Comparison of ENCODE assay signal across 27 cellular contexts in genomic region chr6:119636060-119636459, GRCh38.
"Had no signal": no experiment of that assay in that cellular context is flagged by ENCODE, and none has a peak within 500 bp of the region (broad histone marks: within the 10 kb centered on the region; RNA-seq: fewer than 3 reads in every experiment).

No MANE protein-coding gene starts in this region.

- FAIRE-seq: islet of Langerhans, keratinocyte had no signal

- H3K27me3 ChIP-seq: colonic mucosa, esophagus squamous epithelium, gastrocnemius medialis, heart right ventricle, left lung had no signal

- H3K4me3 ChIP-seq: colonic mucosa, esophagus squamous epithelium, gastrocnemius medialis, heart right ventricle, left lung, lower lobe of right lung, mucosa of descending colon had no signal

- DNase-seq: colonic mucosa; cortex of kidney; effector CD8-positive, alpha-beta T cell; effector memory CD8-positive, alpha-beta T cell; endodermal cell; erythroblast; esophagus squamous epithelium; foreskin fibroblast; foreskin melanocyte; gastrocnemius medialis; glutamatergic neuron; head of caudate nucleus; heart right ventricle; hippocampal formation; left cardiac atrium; left lung; left ventricle myocardium superior; lower lobe of right lung; mesenchymal stem cell; mucosa of descending colon; naive B cell had no signal

- H3K27me3 Mint-ChIP-seq: dendritic cell treated with granulocyte-macrophage colony-stimulating factor and Interleukin-4, amounts not matched to agents 40 ng/mL and 50 ng/mL, for 4 days; effector memory CD8-positive, alpha-beta T cell; naive B cell had no signal

- H3K36me3 Mint-ChIP-seq: naive B cell had no signal

- H3K9me3 Mint-ChIP-seq: endodermal cell had no signal

- H3K4me1 ChIP-seq: colonic mucosa, esophagus squamous epithelium, gastrocnemius medialis, heart right ventricle, left lung, lower lobe of right lung had no signal

- H3K36me3 ChIP-seq: colonic mucosa, esophagus squamous epithelium, gastrocnemius medialis, heart right ventricle, left lung, lower lobe of right lung had no signal

- ATAC-seq: effector memory CD8-positive, alpha-beta T cell; esophagus mucosa; gastrocnemius medialis; heart right ventricle; left cardiac atrium; left lung; left ventricle myocardium superior; lower lobe of right lung; mucosa of descending colon had no signal

- H3K27ac ChIP-seq: colonic mucosa, epithelial cell of prostate, esophagus squamous epithelium, gastrocnemius medialis, heart right ventricle, left lung, lower lobe of right lung had no signal

- H3K27ac Mint-ChIP-seq: dendritic cell treated with granulocyte-macrophage colony-stimulating factor and Interleukin-4, amounts not matched to agents 40 ng/mL and 50 ng/mL, for 4 days; effector memory CD8-positive, alpha-beta T cell; endodermal cell; mesothelial cell of epicardium; naive B cell had no signal

- H3K4me3 Mint-ChIP-seq: dendritic cell treated with granulocyte-macrophage colony-stimulating factor and Interleukin-4, amounts not matched to agents 40 ng/mL and 50 ng/mL, for 4 days; effector memory CD8-positive, alpha-beta T cell; endodermal cell; mesothelial cell of epicardium; naive B cell had no signal

- H3K4me1 Mint-ChIP-seq: mesothelial cell of epicardium, naive B cell had no signal

- H3K9me3 ChIP-seq: colonic mucosa, esophagus squamous epithelium, gastrocnemius medialis, lower lobe of right lung, mucosa of descending colon had no signal
